11 cellular contexts compared by ENCODE assay signal in genomic region chr2:230575640-230576324, GRCh38.
A peak's percentile ranks its signal among the peaks of the same experiment; 100 is the strongest.
DNase-seq lines count a peak whose midpoint lies in the region; ATAC-seq, FAIRE-seq and TF ChIP-seq lines count a peak whose summit lies in the region.
"Had no signal": no experiment of that assay in that cellular context is flagged by ENCODE, and none has a peak within 500 bp of the region (broad histone marks: within the 10 kb centered on the region; RNA-seq: fewer than 3 reads in every experiment).

No MANE protein-coding gene starts in this region.

- H3K36me3 Mint-ChIP-seq in natural killer cell treated with Interleukin-12 subunit alpha and Interleukin-12 subunit beta and Interleukin-15 and Interleukin-18, amount 100 ng/mL, for 72 hours: peaks cover 32% of the 10 kb centered on the region

- H3K27me3 ChIP-seq in vagina: no peaks in the 10 kb centered on the region

- peak overlapping the region; percentile 38 for H3K4me3 Mint-ChIP-seq in natural killer cell treated with Interleukin-12 subunit alpha and Interleukin-12 subunit beta and Interleukin-15 and Interleukin-18, amount 100 ng/mL, for 72 hours

- intact Hi-C loops in vagina (cut with DNase I): no loop called here

- no peaks in the 10 kb centered on the region for H3K36me3 ChIP-seq in vagina

- H3K27ac Mint-ChIP-seq in natural killer cell treated with Interleukin-12 subunit alpha and Interleukin-12 subunit beta and Interleukin-15 and Interleukin-18, amount 100 ng/mL, for 72 hours: peak overlapping the region; percentile 7 to 29

- ATAC-seq in natural killer cell treated with Interleukin-12 subunit alpha and Interleukin-12 subunit beta and Interleukin-15 and Interleukin-18, amount 100 ng/mL, for 72 hours: peak; percentile 89 to 96
- ATAC-seq in GM21515 (IDR thresholded peaks at IDR 0.05; ENCODE audit: unreplicated experiment): no peak

- DNase-seq in CD1c-positive myeloid dendritic cell (ENCODE audit: extremely low spot score) (peak; percentile 9), NB4 (ENCODE audit: low read depth) (peak; percentile 65), activated T-cell treated with anti-CD3 and anti-CD28 coated beads for 1 hour (ENCODE audit: low read depth) (peak; percentile 21), vagina (ENCODE audit: extremely low spot score in 2 of 2) (no peak), GM12891 (ENCODE audit: insufficient read length, low spot score) (no peak), dermis blood vessel endothelial cell (no peak)
- no peak for DNase-seq in natural killer cell treated with Interleukin-12 subunit alpha and Interleukin-12 subunit beta and Interleukin-15 and Interleukin-18, amount 100 ng/mL, for 72 hours (ENCODE audit: low spot score)
- DNase-seq: nucleus accumbens had no signal

- peaks cover 9 to 11% of the 10 kb centered on the region in 2 donors for H3K4me1 Mint-ChIP-seq in natural killer cell treated with Interleukin-12 subunit alpha and Interleukin-12 subunit beta and Interleukin-15 and Interleukin-18, amount 100 ng/mL, for 72 hours (ENCODE audit: low read depth in 2 of 2)

- no peak for FAIRE-seq in GM12891 (lab: Jason Lieb, UNC)
- FAIRE-seq: GM19239 had no signal

- H3K9me3 Mint-ChIP-seq in natural killer cell treated with Interleukin-12 subunit alpha and Interleukin-12 subunit beta and Interleukin-15 and Interleukin-18, amount 100 ng/mL, for 72 hours: peaks cover 12% of the 10 kb centered on the region

- no peaks in the 10 kb centered on the region for H3K4me1 ChIP-seq in vagina

- no peaks in the 10 kb centered on the region for H3K27me3 Mint-ChIP-seq in natural killer cell treated with Interleukin-12 subunit alpha and Interleukin-12 subunit beta and Interleukin-15 and Interleukin-18, amount 100 ng/mL, for 72 hours

- no peaks in the 10 kb centered on the region for H3K9me3 ChIP-seq in vagina

- H3K27ac ChIP-seq in vagina: no peak overlapping the region
- H3K27ac ChIP-seq: RWPE1 had no signal

- no peak for TF ChIP-seq POLR2A in NB4 (IDR thresholded peaks at IDR 0.05; ENCODE audit: extremely low read depth, insufficient read length)
- TF ChIP-seq POLR2A in vagina (IDR thresholded peaks at IDR 0.05): no peak
- no peak for TF ChIP-seq POLR2A in GM12891 (IDR thresholded peaks at IDR 0.05; ENCODE audit: low read depth, low read length)

- TF ChIP-seq CTCF in NB4 (IDR thresholded peaks at IDR 0.05; ENCODE audit: low read depth, low read length) (no peak), vagina (IDR thresholded peaks at IDR 0.05) (no peak)

- H3K4me3 ChIP-seq in NB4 (ENCODE audit: low read depth, low read length): no peak overlapping the region
- H3K4me3 ChIP-seq in vagina: no peak overlapping the region

TF ChIP-seq in GM12891, 5 proteins besides CTCF, POLR2A, EP300 and RAD21:
- TF ChIP-seq PAX5 (IDR thresholded peaks at IDR 0.05; ENCODE audit: insufficient read depth, low read length, severe bottlenecking) (no peak), SPI1 (IDR thresholded peaks at IDR 0.05; ENCODE audit: low read depth, low read length) (no peak), POLR2AphosphoS5 (IDR thresholded peaks at IDR 0.05; ENCODE audit: low read depth, low read length) (no peak), POU2F2 (IDR thresholded peaks at IDR 0.05; ENCODE audit: low read depth, low read length) (no peak), TAF1 (IDR thresholded peaks at IDR 0.05; ENCODE audit: low read depth, low read length) (no peak)
TF ChIP-seq in GM12891: peak in this region for 0.

Comparison
In these comparisons a context has a peak if more than half of its experiments do, and no peak if none do; other contexts are left out.
1. DNase-seq: peak in CD1c-positive myeloid dendritic cell (single experiment), NB4 (single experiment) and activated T-cell treated with anti-CD3 and anti-CD28 coated beads for 1 hour (single experiment); none in natural killer cell treated with Interleukin-12 subunit alpha and Interleukin-12 subunit beta and Interleukin-15 and Interleukin-18, amount 100 ng/mL, for 72 hours (single experiment), vagina (0 of 2), GM12891 (single experiment) and dermis blood vessel endothelial cell (single experiment).